In genomic region chr10:5465976-5466450, GRCh38 we compare ENCODE assay signal across 16 cellular contexts. TPM values are rescaled to one million over a fixed set of nuclear protein-coding genes. Genes with fewer than 3 reads are reported as not detected.
DNase-seq lines count a peak whose midpoint lies in the region; ATAC-seq and TF ChIP-seq lines count a peak whose summit lies in the region.
"Had no signal": no experiment of that assay in that cellular context is flagged by ENCODE, and none has a peak within 500 bp of the region (broad histone marks: within the 10 kb centered on the region; RNA-seq: fewer than 3 reads in every experiment).

No MANE protein-coding gene starts in this region.

- peak; percentile 48 for DNase-seq in DMS53 (lab: John Stamatoyannopoulos, UW)
- no peak for DNase-seq in DMS53 treated with DMSO at 0.1 percent for 48 hours (lab: John Stamatoyannopoulos, UW; ENCODE audit: unreplicated experiment)
- no peak for DNase-seq in upper lobe of left lung
- no peak for DNase-seq in putamen (ENCODE audit: low spot score)
- no peak for DNase-seq in NK-92 (lab: John Stamatoyannopoulos, UW; ENCODE audit: unreplicated experiment)
- no peak for DNase-seq in stimulated activated CD4-positive, alpha-beta T cell treated with anti-CD3 and anti-CD28 coated beads, Interleukin-2, amount 100 ng/mL, for 48 hours
- DNase-seq: 8988T; activated CD4-positive, alpha-beta T cell treated with anti-CD3 and anti-CD28 coated beads, Interleukin-2, amount 10 ng/mL, durations not matched to agents 7 days and 5 days; right cardiac atrium; T-cell had no signal

- no peak for TF ChIP-seq POLR2A in upper lobe of left lung (IDR thresholded peaks at IDR 0.05)

- H3K27me3 ChIP-seq in esophagus (ENCODE audit: control insufficient read depth in 1 of 2, insufficient read depth in 2 of 2, low read length in 2 of 2) (no peaks in the 10 kb centered on the region), mucosa of rectum (ENCODE audit: control insufficient read depth in 2 of 2, insufficient read depth in 2 of 2, low read length in 2 of 2) (no peaks in the 10 kb centered on the region), upper lobe of left lung (no peaks in the 10 kb centered on the region)

- TF ChIP-seq EP300 in upper lobe of left lung (IDR thresholded peaks at IDR 0.05): no peak

- 50 to 55% methylated on average over 12 of the region's 12 CpGs for WGBS in esophagus, 2 donors
- 68 to 69% methylated on average over 4 to 12 of the region's 12 CpGs for WGBS in upper lobe of left lung, 2 donors

- no peaks in the 10 kb centered on the region for H3K36me3 ChIP-seq in esophagus (ENCODE audit: control insufficient read depth in 2 of 2, insufficient read depth in 2 of 2, low read length in 1 of 2)
- peaks cover 0 to 3% of the 10 kb centered on the region in 2 donors for H3K36me3 ChIP-seq in mucosa of rectum (ENCODE audit: control insufficient read depth in 2 of 2, insufficient read depth in 2 of 2, low read length in 2 of 2)
- H3K36me3 ChIP-seq in upper lobe of left lung: no peaks in the 10 kb centered on the region

- H3K4me3 ChIP-seq in esophagus (ENCODE audit: low read depth in 1 of 2, low read length in 2 of 2) (no peak overlapping the region), mucosa of rectum (ENCODE audit: low read length in 2 of 2) (no peak overlapping the region), upper lobe of left lung (no peak overlapping the region)

- H3K4me1 ChIP-seq in esophagus (ENCODE audit: control insufficient read depth in 2 of 2, insufficient read depth in 2 of 2, low read length in 1 of 2): peaks cover 0 to 16% of the 10 kb centered on the region in 2 donors
- peaks cover 25 to 31% of the 10 kb centered on the region in 2 donors for H3K4me1 ChIP-seq in mucosa of rectum (ENCODE audit: control insufficient read depth in 2 of 2, insufficient read depth in 2 of 2, low read length in 2 of 2)
- peaks cover 0 to 19% (median 8%) of the 10 kb centered on the region in 4 donors for H3K4me1 ChIP-seq in upper lobe of left lung

- peak overlapping the region; percentile 51 to 74 for H3K9ac ChIP-seq in mucosa of rectum (ENCODE audit: low read depth in 1 of 2, low read length in 2 of 2)

- peak overlapping the region; percentile 78 to 82 for H3K27ac ChIP-seq in esophagus (ENCODE audit: low read depth in 2 of 2, low read length in 1 of 2)
- H3K27ac ChIP-seq in mucosa of rectum (ENCODE audit: low read depth in 2 of 2, low read length in 2 of 2): peak overlapping the region; percentile 89 to 94
- H3K27ac ChIP-seq in upper lobe of left lung: peak overlapping the region; percentile 67 to 75 (median 72)

- H3K9me3 ChIP-seq in esophagus (ENCODE audit: control insufficient read depth in 2 of 2, insufficient read depth in 1 of 2, low read depth in 1 of 2, low read length in 1 of 2) (no peaks in the 10 kb centered on the region), mucosa of rectum (ENCODE audit: control insufficient read depth in 2 of 2, low read length in 2 of 2) (no peaks in the 10 kb centered on the region), upper lobe of left lung (no peaks in the 10 kb centered on the region)

- TF ChIP-seq CTCF in upper lobe of left lung (IDR thresholded peaks at IDR 0.05): no peak

- ATAC-seq in upper lobe of left lung (ENCODE audit: low FRiP score in 2 of 2): peak in 1 of 2 donors; percentile 1

RNA-seq across cellular contexts. Expression of gene CALML5, which starts 33.4 kb away (rescaled TPM):
- 100 to 1,000 TPM in 1 of 2 donors, 10 to 100 TPM in 1; 75.9 to 185 TPM for polyA plus RNA-seq in esophagus
- total RNA-seq in upper lobe of left lung: not detected
- total RNA-seq: activated CD4-positive, alpha-beta T cell treated with anti-CD3 and anti-CD28 coated beads, Interleukin-2, amount 10 ng/mL, durations not matched to agents 7 days and 5 days; activated T-helper 2 cell treated with anti-CD3 and anti-CD28 coated beads, Interferon-gamma antibody, Interleukin-2, Interleukin-4, amounts not matched to agents 10 μg/mL and 5 μg/mL and 100 μg/mL, durations not matched to agents 14 hours and 24 hours and 36 hours; endothelial cell of umbilical vein; myocyte; right cardiac atrium; T-cell; temporal lobe had no signal
- polyA plus RNA-seq: endothelial cell of umbilical vein, right cardiac atrium had no signal

RNA-seq across cellular contexts. Expression of gene NET1, which starts 53.7 kb away (rescaled TPM):
- 10 to 100 TPM; 41.5 to 52.0 TPM for polyA plus RNA-seq in esophagus
- total RNA-seq in upper lobe of left lung: 10 to 100 TPM; 24.1 to 85.0 (median 47.2) TPM

RNA-seq across cellular contexts. Expression of gene CALML3, which starts 58.7 kb away (rescaled TPM):
- 100 to 1,000 TPM; 224 to 330 TPM for polyA plus RNA-seq in esophagus
- not detected for total RNA-seq in upper lobe of left lung
- total RNA-seq: activated CD4-positive, alpha-beta T cell treated with anti-CD3 and anti-CD28 coated beads, Interleukin-2, amount 10 ng/mL, durations not matched to agents 7 days and 5 days; activated T-helper 2 cell treated with anti-CD3 and anti-CD28 coated beads, Interferon-gamma antibody, Interleukin-2, Interleukin-4, amounts not matched to agents 10 μg/mL and 5 μg/mL and 100 μg/mL, durations not matched to agents 14 hours and 24 hours and 36 hours; endothelial cell of umbilical vein; myocyte; right cardiac atrium; T-cell; temporal lobe had no signal
- polyA plus RNA-seq: endothelial cell of umbilical vein, right cardiac atrium had no signal
